Comparison of ENCODE assay signal across 1 cellular context in the genomic region with DNA sequence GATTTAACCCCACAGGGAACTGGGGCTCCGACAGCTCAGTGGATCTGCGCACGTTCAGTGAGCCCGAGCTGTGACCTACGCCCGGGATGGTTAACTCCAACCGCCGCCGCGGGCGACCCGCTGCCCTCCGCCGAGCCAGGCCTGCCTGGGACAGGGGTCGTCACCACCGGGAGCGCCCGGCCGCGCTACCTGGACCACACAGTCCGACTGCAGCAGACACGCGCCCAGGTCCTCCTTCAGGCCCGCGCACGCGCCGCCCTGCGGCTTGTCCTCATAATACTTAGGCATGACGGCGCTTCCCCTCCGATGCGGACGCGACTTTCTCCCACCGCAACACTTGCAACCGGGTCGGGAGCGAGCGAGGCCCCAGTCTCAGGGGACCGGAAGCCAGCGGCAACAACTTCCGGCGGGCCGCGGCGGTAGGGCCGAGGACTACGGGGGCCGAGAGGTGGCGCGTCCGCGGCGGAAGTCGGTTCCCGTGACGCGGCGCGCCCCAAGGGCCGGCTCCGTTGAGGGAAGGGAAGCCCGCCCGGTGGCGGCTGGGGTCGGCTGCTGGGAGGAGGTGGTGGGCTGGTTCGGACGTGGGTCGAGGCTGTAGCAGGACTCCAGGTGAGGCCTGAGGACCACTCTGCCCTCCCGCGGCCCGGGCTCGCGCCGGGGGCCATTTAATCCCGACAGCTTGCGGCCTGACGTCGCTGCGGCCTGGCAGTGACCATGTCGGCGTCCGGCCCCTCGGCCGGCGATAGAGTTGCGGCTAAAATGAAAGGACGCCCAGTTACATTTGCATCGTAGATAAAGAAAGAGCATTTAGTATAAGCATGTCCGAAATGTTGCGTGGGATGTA.
TF ChIP-seq lines count a peak whose summit lies in the region.

A gene with protein sequence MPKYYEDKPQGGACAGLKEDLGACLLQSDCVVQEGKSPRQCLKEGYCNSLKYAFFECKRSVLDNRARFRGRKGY (minus strand): TSS at position 395 of the 844 bp plus-strand sequence. CDS start 107 bp downstream, at position 288.
A gene with protein sequence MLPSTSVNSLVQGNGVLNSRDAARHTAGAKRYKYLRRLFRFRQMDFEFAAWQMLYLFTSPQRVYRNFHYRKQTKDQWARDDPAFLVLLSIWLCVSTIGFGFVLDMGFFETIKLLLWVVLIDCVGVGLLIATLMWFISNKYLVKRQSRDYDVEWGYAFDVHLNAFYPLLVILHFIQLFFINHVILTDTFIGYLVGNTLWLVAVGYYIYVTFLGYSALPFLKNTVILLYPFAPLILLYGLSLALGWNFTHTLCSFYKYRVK (plus strand): TSS at position 472 of the 844 bp plus-strand sequence. CDS start 1,171 bp downstream, outside the sequence.

TF ChIP-seq in K562, 482 proteins besides CTCF, POLR2A, EP300 and RAD21 (continued from another document and continues in another):
- TF ChIP-seq, protein P1, sequence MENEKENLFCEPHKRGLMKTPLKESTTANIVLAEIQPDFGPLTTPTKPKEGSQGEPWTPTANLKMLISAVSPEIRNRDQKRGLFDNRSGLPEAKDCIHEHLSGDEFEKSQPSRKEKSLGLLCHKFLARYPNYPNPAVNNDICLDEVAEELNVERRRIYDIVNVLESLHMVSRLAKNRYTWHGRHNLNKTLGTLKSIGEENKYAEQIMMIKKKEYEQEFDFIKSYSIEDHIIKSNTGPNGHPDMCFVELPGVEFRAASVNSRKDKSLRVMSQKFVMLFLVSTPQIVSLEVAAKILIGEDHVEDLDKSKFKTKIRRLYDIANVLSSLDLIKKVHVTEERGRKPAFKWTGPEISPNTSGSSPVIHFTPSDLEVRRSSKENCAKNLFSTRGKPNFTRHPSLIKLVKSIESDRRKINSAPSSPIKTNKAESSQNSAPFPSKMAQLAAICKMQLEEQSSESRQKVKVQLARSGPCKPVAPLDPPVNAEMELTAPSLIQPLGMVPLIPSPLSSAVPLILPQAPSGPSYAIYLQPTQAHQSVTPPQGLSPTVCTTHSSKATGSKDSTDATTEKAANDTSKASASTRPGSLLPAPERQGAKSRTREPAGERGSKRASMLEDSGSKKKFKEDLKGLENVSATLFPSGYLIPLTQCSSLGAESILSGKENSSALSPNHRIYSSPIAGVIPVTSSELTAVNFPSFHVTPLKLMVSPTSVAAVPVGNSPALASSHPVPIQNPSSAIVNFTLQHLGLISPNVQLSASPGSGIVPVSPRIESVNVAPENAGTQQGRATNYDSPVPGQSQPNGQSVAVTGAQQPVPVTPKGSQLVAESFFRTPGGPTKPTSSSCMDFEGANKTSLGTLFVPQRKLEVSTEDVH (IDR thresholded peaks at IDR 0.05; ENCODE audit: low read depth, partially characterized antibody), result peak; percentile 64
- TF ChIP-seq FIP1L1 (IDR thresholded peaks at IDR 0.05; ENCODE audit: low read depth, low read length, poor library complexity, severe bottlenecking), result peak; percentile 60
- no peak for TF ChIP-seq HNRNPH1 (optimal IDR thresholded peaks at IDR 0.05; ENCODE audit: low read depth, low read length)
- TF ChIP-seq ATF7 (IDR thresholded peaks at IDR 0.05), result peak; percentile 75
- TF ChIP-seq TAF15 (IDR thresholded peaks at IDR 0.05; ENCODE audit: low read depth, low read length), result no peak
- TF ChIP-seq, protein P2, sequence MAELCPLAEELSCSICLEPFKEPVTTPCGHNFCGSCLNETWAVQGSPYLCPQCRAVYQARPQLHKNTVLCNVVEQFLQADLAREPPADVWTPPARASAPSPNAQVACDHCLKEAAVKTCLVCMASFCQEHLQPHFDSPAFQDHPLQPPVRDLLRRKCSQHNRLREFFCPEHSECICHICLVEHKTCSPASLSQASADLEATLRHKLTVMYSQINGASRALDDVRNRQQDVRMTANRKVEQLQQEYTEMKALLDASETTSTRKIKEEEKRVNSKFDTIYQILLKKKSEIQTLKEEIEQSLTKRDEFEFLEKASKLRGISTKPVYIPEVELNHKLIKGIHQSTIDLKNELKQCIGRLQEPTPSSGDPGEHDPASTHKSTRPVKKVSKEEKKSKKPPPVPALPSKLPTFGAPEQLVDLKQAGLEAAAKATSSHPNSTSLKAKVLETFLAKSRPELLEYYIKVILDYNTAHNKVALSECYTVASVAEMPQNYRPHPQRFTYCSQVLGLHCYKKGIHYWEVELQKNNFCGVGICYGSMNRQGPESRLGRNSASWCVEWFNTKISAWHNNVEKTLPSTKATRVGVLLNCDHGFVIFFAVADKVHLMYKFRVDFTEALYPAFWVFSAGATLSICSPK (IDR thresholded peaks at IDR 0.05; ENCODE audit: borderline replicate concordance), result no peak
- no peak for TF ChIP-seq LARP7 (IDR thresholded peaks at IDR 0.05)
- no peak for TF ChIP-seq ZFP1 (CRISPR knock-in tag; IDR thresholded peaks at IDR 0.05)
- TF ChIP-seq ZNF75A (CRISPR knock-in tag; IDR thresholded peaks at IDR 0.05), result no peak
- no peak for TF ChIP-seq POLR2AphosphoS2 (IDR thresholded peaks at IDR 0.05; ENCODE audit: low read length)
- TF ChIP-seq, protein P3, sequence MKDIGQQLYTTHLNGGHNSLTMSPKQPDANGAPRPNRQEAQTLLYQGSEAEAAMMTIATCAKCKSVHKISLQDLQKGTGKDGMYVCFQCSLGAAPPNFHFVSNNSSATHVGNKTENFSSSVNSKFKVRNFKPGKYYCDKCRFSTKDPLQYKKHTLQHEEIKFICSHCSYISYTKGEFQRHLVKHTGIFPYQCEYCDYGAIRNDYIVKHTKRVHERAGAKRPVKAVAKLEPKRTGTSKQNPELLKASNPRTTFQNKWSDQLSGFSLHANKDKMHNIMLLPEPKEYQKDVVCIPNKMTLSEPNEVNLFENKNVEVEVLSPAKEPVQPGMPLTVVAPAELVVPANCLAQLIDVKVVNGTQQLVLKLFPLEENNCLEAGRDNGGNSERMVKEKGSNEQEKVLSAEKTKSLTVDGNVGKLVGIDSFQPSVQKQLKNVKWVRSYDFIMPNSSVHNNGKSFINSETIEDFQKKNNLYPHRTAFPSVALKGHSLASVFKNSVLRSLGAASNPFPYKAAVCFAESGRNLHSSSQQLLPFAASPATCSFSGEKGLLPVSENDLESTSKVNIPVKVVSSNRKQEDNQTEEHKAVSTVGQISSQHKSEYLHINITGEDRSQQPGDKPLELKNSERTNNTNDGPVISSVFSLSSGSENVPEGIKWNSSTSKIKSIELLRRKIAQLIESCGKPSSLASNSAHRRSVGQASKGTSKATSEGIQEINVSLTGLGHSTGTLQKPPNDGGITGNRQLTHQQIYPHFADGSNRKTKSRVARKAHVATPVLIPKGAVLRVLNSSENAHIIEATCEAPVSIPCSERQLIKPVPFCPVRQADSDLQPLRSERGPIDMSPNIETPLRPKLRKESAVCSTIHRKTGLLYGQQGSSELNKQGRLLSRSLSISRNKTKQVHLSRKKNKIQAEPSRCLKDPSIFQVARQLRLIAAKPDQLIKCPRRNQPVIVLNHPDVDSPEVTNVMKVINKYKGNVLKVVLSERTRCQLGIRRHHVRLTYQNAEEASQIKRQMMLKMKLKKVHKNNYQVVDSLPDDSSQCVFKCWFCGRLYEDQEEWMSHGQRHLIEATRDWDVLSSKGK (CRISPR knock-in tag; IDR thresholded peaks at IDR 0.05), result no peak
- no peak for TF ChIP-seq PCBP2 (IDR thresholded peaks at IDR 0.05; ENCODE audit: low read depth, low read length, poor library complexity, severe bottlenecking)
- no peak for TF ChIP-seq NBN (IDR thresholded peaks at IDR 0.05; ENCODE audit: low read depth)
- TF ChIP-seq NR3C1 (CRISPR knock-in tag; IDR thresholded peaks at IDR 0.05), result no peak
- TF ChIP-seq MBD1 (CRISPR knock-in tag; IDR thresholded peaks at IDR 0.05), result no peak
- TF ChIP-seq SIN3B (IDR thresholded peaks at IDR 0.05; ENCODE audit: low read depth), result peak; percentile 83
- TF ChIP-seq OTX1 (CRISPR knock-in tag; IDR thresholded peaks at IDR 0.05), result no peak
- peak; percentile 95 for TF ChIP-seq GTF2E2 (tag; IDR thresholded peaks at IDR 0.05)
- peak; percentile 90 for TF ChIP-seq LCOR (CRISPR knock-in tag; IDR thresholded peaks at IDR 0.05)
- no peak for TF ChIP-seq ZSCAN29 (IDR thresholded peaks at IDR 0.05)
- TF ChIP-seq PHB2 (IDR thresholded peaks at IDR 0.05; ENCODE audit: low read depth), result no peak
- peak; percentile 80 for TF ChIP-seq KAT7 (CRISPR knock-in tag; IDR thresholded peaks at IDR 0.05; ENCODE audit: borderline replicate concordance)
- peak; percentile 66 for TF ChIP-seq CHD1 (IDR thresholded peaks at IDR 0.05; ENCODE audit: low read length)
- TF ChIP-seq TAF7 (tag; IDR thresholded peaks at IDR 0.05), result peak; percentile 76
- TF ChIP-seq ZNF239 (CRISPR knock-in tag; IDR thresholded peaks at IDR 0.05), result no peak
- peak; percentile 96 for TF ChIP-seq SUPT5H (IDR thresholded peaks at IDR 0.05)
- TF ChIP-seq EZH2 (IDR thresholded peaks at IDR 0.05; ENCODE audit: borderline replicate concordance, low read depth, low read length), result no peak
- peak; percentile 85 for TF ChIP-seq ELF1 (tag; IDR thresholded peaks at IDR 0.05)
- no peak for TF ChIP-seq RFX5 (IDR thresholded peaks at IDR 0.05; ENCODE audit: low read depth, low read length)
- 0 out of 2 replicates have a peak, but pooled peaks have one; percentile 38 for TF ChIP-seq ZNF232 (CRISPR knock-in tag; IDR thresholded peaks at IDR 0.05)
- TF ChIP-seq MAFF (IDR thresholded peaks at IDR 0.05; ENCODE audit: low read length), result no peak
- peak; percentile 70 for TF ChIP-seq RB1 (IDR thresholded peaks at IDR 0.05; ENCODE audit: low read depth)
- TF ChIP-seq RAD51 (IDR thresholded peaks at IDR 0.05; ENCODE audit: borderline replicate concordance, low read depth), result no peak
- TF ChIP-seq, protein P4, sequence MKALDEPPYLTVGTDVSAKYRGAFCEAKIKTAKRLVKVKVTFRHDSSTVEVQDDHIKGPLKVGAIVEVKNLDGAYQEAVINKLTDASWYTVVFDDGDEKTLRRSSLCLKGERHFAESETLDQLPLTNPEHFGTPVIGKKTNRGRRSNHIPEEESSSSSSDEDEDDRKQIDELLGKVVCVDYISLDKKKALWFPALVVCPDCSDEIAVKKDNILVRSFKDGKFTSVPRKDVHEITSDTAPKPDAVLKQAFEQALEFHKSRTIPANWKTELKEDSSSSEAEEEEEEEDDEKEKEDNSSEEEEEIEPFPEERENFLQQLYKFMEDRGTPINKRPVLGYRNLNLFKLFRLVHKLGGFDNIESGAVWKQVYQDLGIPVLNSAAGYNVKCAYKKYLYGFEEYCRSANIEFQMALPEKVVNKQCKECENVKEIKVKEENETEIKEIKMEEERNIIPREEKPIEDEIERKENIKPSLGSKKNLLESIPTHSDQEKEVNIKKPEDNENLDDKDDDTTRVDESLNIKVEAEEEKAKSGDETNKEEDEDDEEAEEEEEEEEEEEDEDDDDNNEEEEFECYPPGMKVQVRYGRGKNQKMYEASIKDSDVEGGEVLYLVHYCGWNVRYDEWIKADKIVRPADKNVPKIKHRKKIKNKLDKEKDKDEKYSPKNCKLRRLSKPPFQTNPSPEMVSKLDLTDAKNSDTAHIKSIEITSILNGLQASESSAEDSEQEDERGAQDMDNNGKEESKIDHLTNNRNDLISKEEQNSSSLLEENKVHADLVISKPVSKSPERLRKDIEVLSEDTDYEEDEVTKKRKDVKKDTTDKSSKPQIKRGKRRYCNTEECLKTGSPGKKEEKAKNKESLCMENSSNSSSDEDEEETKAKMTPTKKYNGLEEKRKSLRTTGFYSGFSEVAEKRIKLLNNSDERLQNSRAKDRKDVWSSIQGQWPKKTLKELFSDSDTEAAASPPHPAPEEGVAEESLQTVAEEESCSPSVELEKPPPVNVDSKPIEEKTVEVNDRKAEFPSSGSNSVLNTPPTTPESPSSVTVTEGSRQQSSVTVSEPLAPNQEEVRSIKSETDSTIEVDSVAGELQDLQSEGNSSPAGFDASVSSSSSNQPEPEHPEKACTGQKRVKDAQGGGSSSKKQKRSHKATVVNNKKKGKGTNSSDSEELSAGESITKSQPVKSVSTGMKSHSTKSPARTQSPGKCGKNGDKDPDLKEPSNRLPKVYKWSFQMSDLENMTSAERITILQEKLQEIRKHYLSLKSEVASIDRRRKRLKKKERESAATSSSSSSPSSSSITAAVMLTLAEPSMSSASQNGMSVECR (CRISPR knock-in tag; IDR thresholded peaks at IDR 0.05), result peak; percentile 43
- TF ChIP-seq ZNF354B (CRISPR knock-in tag; IDR thresholded peaks at IDR 0.05), result no peak
- no peak for TF ChIP-seq ARID1B (IDR thresholded peaks at IDR 0.05)
- no peak; the same call in 1 of the 2 replicates for TF ChIP-seq STAG1 (CRISPR knock-in tag; IDR thresholded peaks at IDR 0.05; ENCODE audit: borderline replicate concordance)
- TF ChIP-seq POLR2H (tag; IDR thresholded peaks at IDR 0.05; ENCODE audit: low read depth), result peak; percentile 73
- no peak for TF ChIP-seq TCFL5 (CRISPR knock-in tag; conservative IDR thresholded peaks at IDR 0.05)
- peak; percentile 63; the same call in 1 of the 2 replicates for TF ChIP-seq FOXJ2 (tag; IDR thresholded peaks at IDR 0.05)
- no peak for TF ChIP-seq ZNF766 (CRISPR knock-in tag; conservative IDR thresholded peaks at IDR 0.05)
- TF ChIP-seq, protein P5, sequence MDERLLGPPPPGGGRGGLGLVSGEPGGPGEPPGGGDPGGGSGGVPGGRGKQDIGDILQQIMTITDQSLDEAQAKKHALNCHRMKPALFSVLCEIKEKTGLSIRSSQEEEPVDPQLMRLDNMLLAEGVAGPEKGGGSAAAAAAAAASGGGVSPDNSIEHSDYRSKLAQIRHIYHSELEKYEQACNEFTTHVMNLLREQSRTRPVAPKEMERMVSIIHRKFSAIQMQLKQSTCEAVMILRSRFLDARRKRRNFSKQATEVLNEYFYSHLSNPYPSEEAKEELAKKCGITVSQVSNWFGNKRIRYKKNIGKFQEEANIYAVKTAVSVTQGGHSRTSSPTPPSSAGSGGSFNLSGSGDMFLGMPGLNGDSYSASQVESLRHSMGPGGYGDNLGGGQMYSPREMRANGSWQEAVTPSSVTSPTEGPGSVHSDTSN (CRISPR knock-in tag; IDR thresholded peaks at IDR 0.05; ENCODE audit: low read depth), result no peak
- TF ChIP-seq, protein P5 (tag; conservative IDR thresholded peaks at IDR 0.05; ENCODE audit: low read depth), result no peak
